In genomic region chr22:26662160-26662559, GRCh38 we compare ENCODE assay signal across 32 cellular contexts. TPM values are rescaled to one million over a fixed set of nuclear protein-coding genes. Genes with fewer than 3 reads are reported as not detected.
"Had no signal": no experiment of that assay in that cellular context is flagged by ENCODE, and none has a peak within 500 bp of the region (broad histone marks: within the 10 kb centered on the region; RNA-seq: fewer than 3 reads in every experiment).

No MANE protein-coding gene starts in this region.

- H3K4me1 ChIP-seq: parathyroid adenoma had no signal

- DNase-seq: activated CD4-positive, alpha-beta T cell treated with anti-CD3 and anti-CD28 coated beads, Interleukin-2, amount 10 ng/mL, durations not matched to agents 7 days and 5 days; activated CD4-positive, CD25-positive, alpha-beta regulatory T cell treated with anti-CD3 and anti-CD28 coated beads, Interleukin-2, amount 50 U/mL, for 72 hours; activated gamma-delta T cell treated with Interleukin-2 at 50 U/mL for 16 hours; activated naive CD4-positive, alpha-beta T cell treated with anti-CD3 and anti-CD28 coated beads, Interleukin-2, amount 50 U/mL, for 16 hours; activated T-cell treated with anti-CD3 and anti-CD28 coated beads for 4 hours; amniotic stem cell; dermis blood vessel endothelial cell; effector CD4-positive, alpha-beta T cell; esophagus squamous epithelium; foreskin melanocyte; left lung; lower lobe of right lung; mesenchymal stem cell; nucleus accumbens; psoas muscle; stimulated activated CD4-positive, alpha-beta T cell treated with anti-CD3 and anti-CD28 coated beads, Interleukin-1b, Interleukin-23, amount 100 ng/mL, for 48 hours; stimulated activated CD4-positive, alpha-beta T cell treated with anti-CD3 and anti-CD28 coated beads, Interleukin-4, amount 100 ng/mL, for 4 hours; stimulated activated CD8-positive, alpha-beta memory T cell treated with anti-CD3 and anti-CD28 coated beads, Interleukin-4, amount 100 ng/mL, for 48 hours; stimulated activated naive B cell treated with anti-CD40 and anti-IgM and Interleukin-4, amounts not matched to agents 10 μg/mL and 1 μg/mL and 100 μg/mL, for 72 hours; T-cell; T-helper 9 cell; tibial artery; upper lobe of right lung; WERI-Rb-1 had no signal

- ATAC-seq: left lung; lower lobe of right lung; psoas muscle; stimulated activated naive B cell treated with anti-CD40 and anti-IgM and Interleukin-4, amounts not matched to agents 10 μg/mL and 1 μg/mL and 100 μg/mL, for 72 hours; T-cell; upper lobe of right lung had no signal

- H3K4me3 Mint-ChIP-seq: activated CD4-positive, alpha-beta T cell treated with anti-CD3 and anti-CD28 coated beads, Interleukin-2, amount 10 ng/mL, durations not matched to agents 7 days and 5 days; nephron; stimulated activated naive B cell treated with anti-CD40 and anti-IgM and Interleukin-4, amounts not matched to agents 10 μg/mL and 1 μg/mL and 100 μg/mL, for 72 hours; T-cell had no signal

- H3K36me3 ChIP-seq: esophagus squamous epithelium, left lung, lower lobe of right lung, suprapubic skin, tibial artery, upper lobe of right lung, WERI-Rb-1 had no signal

- H3K79me2 ChIP-seq: parathyroid adenoma had no signal

- H3K4me3 ChIP-seq: esophagus squamous epithelium, left lung, lower lobe of right lung, psoas muscle, smooth muscle cell, suprapubic skin, tibial artery, upper lobe of right lung had no signal

- H3K36me3 Mint-ChIP-seq: stimulated activated naive B cell treated with anti-CD40 and anti-IgM and Interleukin-4, amounts not matched to agents 10 μg/mL and 1 μg/mL and 100 μg/mL, for 72 hours had no signal

- FAIRE-seq: bronchial epithelial cell, colon, islet of Langerhans had no signal

- H3K27ac ChIP-seq: epithelial cell of prostate, esophagus squamous epithelium, left lung, lower lobe of right lung, parathyroid adenoma, psoas muscle, suprapubic skin, tibial artery, upper lobe of right lung had no signal

- H3K27me3 Mint-ChIP-seq: T-cell had no signal

- H3K4me2 ChIP-seq: smooth muscle cell had no signal

- H2AFZ ChIP-seq: parathyroid adenoma had no signal

- H3K9ac ChIP-seq: parathyroid adenoma had no signal

- H3K27ac Mint-ChIP-seq: activated CD4-positive, alpha-beta T cell treated with anti-CD3 and anti-CD28 coated beads, Interleukin-2, amount 10 ng/mL, durations not matched to agents 7 days and 5 days; nephron; stimulated activated naive B cell treated with anti-CD40 and anti-IgM and Interleukin-4, amounts not matched to agents 10 μg/mL and 1 μg/mL and 100 μg/mL, for 72 hours had no signal

- H3K9me3 Mint-ChIP-seq: activated CD4-positive, alpha-beta T cell treated with anti-CD3 and anti-CD28 coated beads, Interleukin-2, amount 10 ng/mL, durations not matched to agents 7 days and 5 days; nephron; stimulated activated naive B cell treated with anti-CD40 and anti-IgM and Interleukin-4, amounts not matched to agents 10 μg/mL and 1 μg/mL and 100 μg/mL, for 72 hours; T-cell had no signal

- H3K9me3 ChIP-seq: esophagus squamous epithelium, left lung, lower lobe of right lung, psoas muscle, suprapubic skin, tibial artery, upper lobe of right lung had no signal

RNA-seq across cellular contexts. Expression of gene CRYBA4, which starts 40.4 kb away (rescaled TPM):
- total RNA-seq: activated CD4-positive, alpha-beta T cell treated with anti-CD3 and anti-CD28 coated beads, Interleukin-2, amount 10 ng/mL, durations not matched to agents 7 days and 5 days; bronchial epithelial cell; dermis blood vessel endothelial cell; esophagus squamous epithelium; left lung; lower lobe of right lung; psoas muscle; suprapubic skin; T-cell; upper lobe of right lung had no signal
- polyA plus RNA-seq: psoas muscle had no signal

RNA-seq across cellular contexts. Expression of gene CRYBB1, which starts 44.3 kb away (rescaled TPM):
- total RNA-seq: activated CD4-positive, alpha-beta T cell treated with anti-CD3 and anti-CD28 coated beads, Interleukin-2, amount 10 ng/mL, durations not matched to agents 7 days and 5 days; bronchial epithelial cell; dermis blood vessel endothelial cell; smooth muscle cell; suprapubic skin; T-cell had no signal
- polyA plus RNA-seq: smooth muscle cell had no signal
